ENCODE assay signal across 8 cellular contexts in the genomic region with DNA sequence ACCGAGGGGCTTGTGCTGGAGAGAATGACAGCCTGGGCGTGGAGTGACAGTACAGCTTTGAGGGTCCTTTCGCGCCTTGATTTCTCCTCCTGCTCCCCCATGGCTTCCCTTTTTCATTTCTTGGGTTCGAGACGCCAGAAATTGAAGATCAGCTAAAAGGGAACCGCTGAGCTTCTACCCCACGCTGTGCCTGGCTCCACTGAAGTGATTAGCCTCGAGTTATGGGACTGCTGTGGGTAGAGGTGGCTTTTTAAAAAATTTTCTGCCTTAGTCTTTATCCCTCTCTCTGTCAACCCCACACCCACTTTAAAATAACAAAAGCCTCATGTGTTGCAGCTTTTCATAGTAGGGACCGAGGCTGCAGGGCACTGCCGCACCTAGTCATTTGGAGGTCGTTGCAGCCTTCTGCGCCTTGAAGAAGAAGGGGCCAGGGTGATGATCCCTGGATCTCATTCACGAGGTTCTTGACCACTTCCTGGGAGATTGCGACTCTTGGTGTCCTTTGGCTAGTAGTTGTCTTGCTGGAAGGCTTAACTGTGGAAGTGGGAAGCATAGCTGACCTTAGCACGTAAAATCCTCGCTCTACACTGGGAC. TPM values are rescaled to one million over a fixed set of nuclear protein-coding genes. Genes with fewer than 3 reads are reported as not detected.
A peak's percentile ranks its signal among the peaks of the same experiment; 100 is the strongest.
DNase-seq lines count a peak whose midpoint lies in the region; ATAC-seq and TF ChIP-seq lines count a peak whose summit lies in the region.

No MANE protein-coding gene starts in this region.

- no peak for TF ChIP-seq POLR2A in vagina (IDR thresholded peaks at IDR 0.05)

- H3K9me3 ChIP-seq in BE2C, result no peaks in the 10 kb centered on the region
- H3K9me3 ChIP-seq in SJCRH30 (replicated peaks), result no peaks in the 10 kb centered on the region
- no peaks in the 10 kb centered on the region for H3K9me3 ChIP-seq in effector memory CD4-positive, alpha-beta T cell (ENCODE audit: control insufficient read depth, low read length)
- H3K9me3 ChIP-seq in mucosa of descending colon, result no peaks in the 10 kb centered on the region
- no peaks in the 10 kb centered on the region for H3K9me3 ChIP-seq in vagina

- ATAC-seq in GM21529 (IDR thresholded peaks at IDR 0.05; ENCODE audit: unreplicated experiment) (peak; percentile 0), mucosa of descending colon (peak; percentile 9), GM18858 (IDR thresholded peaks at IDR 0.05; ENCODE audit: unreplicated experiment) (no peak), HG03159 (IDR thresholded peaks at IDR 0.05; ENCODE audit: unreplicated experiment) (no peak)

- H3K27ac ChIP-seq in SJCRH30 (peak overlapping the region; percentile 88), vagina (peak overlapping the region; percentile 86)
- peak overlapping the region; percentile 92 for H3K27ac ChIP-seq in effector memory CD4-positive, alpha-beta T cell (ENCODE audit: insufficient read depth, low read length, poor library complexity, severe bottlenecking)

- H3K36me3 ChIP-seq in BE2C (no peaks in the 10 kb centered on the region), SJCRH30 (no peaks in the 10 kb centered on the region), mucosa of descending colon (ENCODE audit: low read depth) (no peaks in the 10 kb centered on the region), vagina (no peaks in the 10 kb centered on the region)
- H3K36me3 ChIP-seq in effector memory CD4-positive, alpha-beta T cell (ENCODE audit: control insufficient read depth, insufficient read depth, low read length), result no peaks in the 10 kb centered on the region

- intact Hi-C loops in mucosa of descending colon (cut with DNase I, micrococcal nuclease) (no loop called here), vagina (cut with DNase I) (no loop called here)

- peak overlapping the region; percentile 77 for H3K4me3 ChIP-seq in BE2C (ENCODE audit: low read depth, low read length)
- H3K4me3 ChIP-seq in SJCRH30, result peak overlapping the region; percentile 74
- H3K4me3 ChIP-seq in effector memory CD4-positive, alpha-beta T cell (ENCODE audit: insufficient read depth, low read depth, low read length, poor library complexity, severe bottlenecking), result peak overlapping the region; percentile 79
- peak overlapping the region; percentile 61 for H3K4me3 ChIP-seq in mucosa of descending colon
- peak overlapping the region; percentile 72 to 74 for H3K4me3 ChIP-seq in vagina

- H3K27me3 ChIP-seq in BE2C (no peaks in the 10 kb centered on the region), SJCRH30 (no peaks in the 10 kb centered on the region), vagina (no peaks in the 10 kb centered on the region)
- H3K27me3 ChIP-seq in effector memory CD4-positive, alpha-beta T cell (replicated peaks; ENCODE audit: control insufficient read depth, insufficient read depth, low read length, poor library complexity, severe bottlenecking), result no peaks in the 10 kb centered on the region

- DNase-seq in BE2C, result no peak
- DNase-seq in SJCRH30, result peak; percentile 19 to 38
- no peak for DNase-seq in effector memory CD4-positive, alpha-beta T cell
- peak; percentile 36 to 50 (median 44) for DNase-seq in mucosa of descending colon
- DNase-seq in vagina (ENCODE audit: extremely low spot score in 2 of 2), result no peak

- TF ChIP-seq CTCF in BE2C (IDR thresholded peaks at IDR 0.05; ENCODE audit: low read depth, low read length) (no peak), mucosa of descending colon (IDR thresholded peaks at IDR 0.05) (no peak), vagina (IDR thresholded peaks at IDR 0.05) (no peak)

- H3K4me1 ChIP-seq in BE2C (no peaks in the 10 kb centered on the region; the same call in 1 of the 2 replicates), SJCRH30 (no peaks in the 10 kb centered on the region), mucosa of descending colon (ENCODE audit: low read depth) (no peaks in the 10 kb centered on the region), vagina (peaks cover 45% of the 10 kb centered on the region)
- H3K4me1 ChIP-seq in effector memory CD4-positive, alpha-beta T cell (ENCODE audit: control insufficient read depth, insufficient read depth, low read length, poor library complexity, severe bottlenecking), result peaks cover 13% of the 10 kb centered on the region

RNA-seq across cellular contexts. Expression of gene PPIP5K2, which starts 0.6 kb away (rescaled TPM):
- polyA plus RNA-seq in BE2C (2012; ENCODE audit: insufficient read depth, insufficient read length, low read depth), result 9.8 TPM
- 48.6 and 53.5 TPM in 2 replicates for total RNA-seq in SJCRH30 (2014; rRNA removed; shearing (Covaris generic))
- total RNA-seq in mucosa of descending colon (10 to 100 TPM; 59.0 to 90.6 (median 77.6) TPM), vagina (24.6 TPM)

RNA-seq across cellular contexts. Expression of gene GIN1, which starts 0.8 kb away (rescaled TPM):
- 10.5 TPM for polyA plus RNA-seq in BE2C (2012; ENCODE audit: insufficient read depth, insufficient read length, low read depth)
- 9.0 and 11.2 TPM in 2 replicates for total RNA-seq in SJCRH30 (2014; rRNA removed; shearing (Covaris generic))
- 1 to 10 TPM; 6.7 to 9.1 (median 6.9) TPM for total RNA-seq in mucosa of descending colon
- 5.4 TPM for total RNA-seq in vagina

Comparison
In these comparisons a context has a peak if more than half of its experiments do, and no peak if none do; other contexts are left out.
1. DNase-seq: peak in SJCRH30 (2 of 2) and mucosa of descending colon (3 of 3); none in BE2C (single experiment), effector memory CD4-positive, alpha-beta T cell (0 of 3) and vagina (0 of 2).
2. ATAC-seq: peak in GM21529 (single experiment) and mucosa of descending colon (single experiment); none in GM18858 (single experiment) and HG03159 (single experiment).
3. Peak in every context shown above with its lines, with median percentiles within 50 percentile points of each other: H3K4me3 ChIP-seq and H3K27ac ChIP-seq.